ENCODE assay signal across 8 cellular contexts in genomic region chr16:89700100-89700648, GRCh38. TPM values are rescaled to one million over a fixed set of nuclear protein-coding genes. Genes with fewer than 3 reads are reported as not detected.
A peak's percentile ranks its signal among the peaks of the same experiment; 100 is the strongest.
DNase-seq lines count a peak whose midpoint lies in the region; ATAC-seq and TF ChIP-seq lines count a peak whose summit lies in the region.

No MANE protein-coding gene starts in this region.

- H2AFZ ChIP-seq in fibroblast of lung (ENCODE audit: low read length) = no peak overlapping the region

- peak overlapping the region; percentile 67 for H3K27ac Mint-ChIP-seq in activated T-helper 2 cell treated with anti-CD3 and anti-CD28 coated beads, Interferon-gamma antibody, Interleukin-2, Interleukin-4, amounts not matched to agents 10 μg/mL and 5 μg/mL and 100 μg/mL, durations not matched to agents 14 hours and 24 hours and 36 hours
- H3K27ac Mint-ChIP-seq in naive B cell = peak overlapping the region; percentile 90 to 95 (median 94)
- H3K27ac Mint-ChIP-seq in stimulated activated effector memory CD8-positive, alpha-beta T cell treated with anti-CD3 and anti-CD28 coated beads, Interleukin-12 subunit alpha, Interleukin-12 subunit beta, amount 100 ng/mL, for 72 hours = peak overlapping the region; percentile 54

- no peaks in the 10 kb centered on the region for H3K27me3 ChIP-seq in fibroblast of lung (ENCODE audit: control insufficient read depth, insufficient read depth, low read length)

- peaks cover 12% of the 10 kb centered on the region for H3K4me1 Mint-ChIP-seq in activated T-helper 2 cell treated with anti-CD3 and anti-CD28 coated beads, Interferon-gamma antibody, Interleukin-2, Interleukin-4, amounts not matched to agents 10 μg/mL and 5 μg/mL and 100 μg/mL, durations not matched to agents 14 hours and 24 hours and 36 hours (ENCODE audit: low read depth)
- peaks cover 7 to 19% (median 14%) of the 10 kb centered on the region in 3 donors for H3K4me1 Mint-ChIP-seq in naive B cell
- H3K4me1 Mint-ChIP-seq in stimulated activated effector memory CD8-positive, alpha-beta T cell treated with anti-CD3 and anti-CD28 coated beads, Interleukin-12 subunit alpha, Interleukin-12 subunit beta, amount 100 ng/mL, for 72 hours = peaks cover 32% of the 10 kb centered on the region

- no peaks in the 10 kb centered on the region for H3K9me3 ChIP-seq in fibroblast of lung (ENCODE audit: control insufficient read depth, insufficient read depth, low read depth, low read length)

- peak overlapping the region; percentile 75 for H3K27ac ChIP-seq in fibroblast of lung (ENCODE audit: insufficient read depth, low read length)

- H3K9me3 Mint-ChIP-seq in activated T-helper 2 cell treated with anti-CD3 and anti-CD28 coated beads, Interferon-gamma antibody, Interleukin-2, Interleukin-4, amounts not matched to agents 10 μg/mL and 5 μg/mL and 100 μg/mL, durations not matched to agents 14 hours and 24 hours and 36 hours = no peaks in the 10 kb centered on the region
- no peaks in the 10 kb centered on the region for H3K9me3 Mint-ChIP-seq in naive B cell
- H3K9me3 Mint-ChIP-seq in stimulated activated effector memory CD8-positive, alpha-beta T cell treated with anti-CD3 and anti-CD28 coated beads, Interleukin-12 subunit alpha, Interleukin-12 subunit beta, amount 100 ng/mL, for 72 hours = no peaks in the 10 kb centered on the region

- TF ChIP-seq CTCF in LNCaP clone FGC (IDR thresholded peaks at IDR 0.05; ENCODE audit: control insufficient read depth, extremely low read depth, insufficient read depth) (peak; percentile 57), fibroblast of lung (conservative IDR thresholded peaks at IDR 0.05 in 1 of 2, IDR thresholded peaks at IDR 0.05 in 1 of 2; ENCODE audit: low read depth in 1 of 2, low read length in 2 of 2) (peak; percentile 50 to 57)

- peaks cover 12% of the 10 kb centered on the region for H3K4me1 ChIP-seq in fibroblast of lung (ENCODE audit: control insufficient read depth, extremely low read depth, insufficient read depth, low read length)

- H3K9ac ChIP-seq in fibroblast of lung (ENCODE audit: insufficient read depth, low read length) = peak overlapping the region; percentile 85

- peak overlapping the region; percentile 71 for H3K4me3 ChIP-seq in LNCaP clone FGC (ENCODE audit: low read depth, low read length)
- H3K4me3 ChIP-seq in fibroblast of lung (replicated peaks in 1 of 4; ENCODE audit: control extremely low read depth in 1 of 4, insufficient read depth in 1 of 4, low read depth in 3 of 4, low read length in 4 of 4) = peak overlapping the region; percentile 48 to 75 (median 64)

- peak; percentile 97 for DNase-seq in DMS153 treated with DMSO at 0.1 percent for 48 hours (lab: John Stamatoyannopoulos, UW; ENCODE audit: unreplicated experiment)
- DNase-seq in LNCaP clone FGC (ENCODE audit: low read depth) = peak; percentile 99
- peak; percentile 99 for DNase-seq in RPMI8226
- peak; percentile 95 for DNase-seq in activated T-helper 2 cell treated with anti-CD3 and anti-CD28 coated beads, Interferon-gamma antibody, Interleukin-2, Interleukin-4, amounts not matched to agents 10 μg/mL and 5 μg/mL and 100 μg/mL, durations not matched to agents 14 hours and 24 hours and 36 hours (ENCODE audit: low spot score)
- peak; percentile 96 to 98 for DNase-seq in fibroblast of lung (ENCODE audit: low read depth in 2 of 2)
- DNase-seq in naive B cell = peak; percentile 94
- DNase-seq in stimulated activated effector memory CD8-positive, alpha-beta T cell treated with anti-CD3 and anti-CD28 coated beads, Interleukin-12 subunit alpha, Interleukin-12 subunit beta, amount 100 ng/mL, for 72 hours (ENCODE audit: low spot score in 2 of 2) = peak; percentile 97 to 98

- H3K36me3 Mint-ChIP-seq in activated T-helper 2 cell treated with anti-CD3 and anti-CD28 coated beads, Interferon-gamma antibody, Interleukin-2, Interleukin-4, amounts not matched to agents 10 μg/mL and 5 μg/mL and 100 μg/mL, durations not matched to agents 14 hours and 24 hours and 36 hours (ENCODE audit: low read depth) = peaks cover 5% of the 10 kb centered on the region
- no peaks in the 10 kb centered on the region for H3K36me3 Mint-ChIP-seq in naive B cell
- H3K36me3 Mint-ChIP-seq in stimulated activated effector memory CD8-positive, alpha-beta T cell treated with anti-CD3 and anti-CD28 coated beads, Interleukin-12 subunit alpha, Interleukin-12 subunit beta, amount 100 ng/mL, for 72 hours = peaks cover 19% of the 10 kb centered on the region

- intact Hi-C loops in activated T-helper 2 cell treated with anti-CD3 and anti-CD28 coated beads, Interferon-gamma antibody, Interleukin-2, Interleukin-4, amounts not matched to agents 10 μg/mL and 5 μg/mL and 100 μg/mL, durations not matched to agents 14 hours and 24 hours and 36 hours (cut with micrococcal nuclease) = loop anchor here (1.0 to 5.0 kb wide), 4 partner anchors 13 to 272 kb away; partner anchors contain the start of genes CDK10 and FANCA

- H3K27me3 Mint-ChIP-seq in activated T-helper 2 cell treated with anti-CD3 and anti-CD28 coated beads, Interferon-gamma antibody, Interleukin-2, Interleukin-4, amounts not matched to agents 10 μg/mL and 5 μg/mL and 100 μg/mL, durations not matched to agents 14 hours and 24 hours and 36 hours (ENCODE audit: low read depth) = no peaks in the 10 kb centered on the region
- H3K27me3 Mint-ChIP-seq in naive B cell = no peaks in the 10 kb centered on the region

- H3K4me2 ChIP-seq in fibroblast of lung (ENCODE audit: extremely low read depth, insufficient read depth, low read length) = peak overlapping the region; percentile 86

- peak overlapping the region; percentile 83 for H3K4me3 Mint-ChIP-seq in activated T-helper 2 cell treated with anti-CD3 and anti-CD28 coated beads, Interferon-gamma antibody, Interleukin-2, Interleukin-4, amounts not matched to agents 10 μg/mL and 5 μg/mL and 100 μg/mL, durations not matched to agents 14 hours and 24 hours and 36 hours (ENCODE audit: low read depth)
- H3K4me3 Mint-ChIP-seq in naive B cell = peak overlapping the region; percentile 50 to 93 (median 82)
- peak overlapping the region; percentile 64 for H3K4me3 Mint-ChIP-seq in stimulated activated effector memory CD8-positive, alpha-beta T cell treated with anti-CD3 and anti-CD28 coated beads, Interleukin-12 subunit alpha, Interleukin-12 subunit beta, amount 100 ng/mL, for 72 hours

- H3K36me3 ChIP-seq in fibroblast of lung (ENCODE audit: control insufficient read depth, insufficient read depth, low read length) = peaks cover 10% of the 10 kb centered on the region

- no peaks in the 10 kb centered on the region for H4K20me1 ChIP-seq in fibroblast of lung (ENCODE audit: control insufficient read depth, extremely low read depth, insufficient read depth, low read length)

- peak; percentile 44 for ATAC-seq in GM21737 (IDR thresholded peaks at IDR 0.05; ENCODE audit: unreplicated experiment)
- peak; percentile 23 to 24 for ATAC-seq in naive B cell (ENCODE audit: low read depth in 2 of 2)
- peak; percentile 52 for ATAC-seq in stimulated activated effector memory CD8-positive, alpha-beta T cell treated with anti-CD3 and anti-CD28 coated beads, Interleukin-12 subunit alpha, Interleukin-12 subunit beta, amount 100 ng/mL, for 72 hours

- no peaks in the 10 kb centered on the region for H3K79me2 ChIP-seq in fibroblast of lung (ENCODE audit: control insufficient read depth, insufficient read depth, low read length)

RNA-seq across cellular contexts. Expression of gene SPATA2L, which starts 1.3 kb away (rescaled TPM):
- 10.9 and 12.9 TPM in 2 replicates for total RNA-seq in activated T-helper 2 cell treated with anti-CD3 and anti-CD28 coated beads, Interferon-gamma antibody, Interleukin-2, Interleukin-4, amounts not matched to agents 10 μg/mL and 5 μg/mL and 100 μg/mL, durations not matched to agents 14 hours and 24 hours and 36 hours
- total RNA-seq in fibroblast of lung = 7.3 and 10.3 TPM in 2 replicates
- 1.7 and 1.8 TPM in 2 replicates for polyA plus RNA-seq in fibroblast of lung
- polyA plus RNA-seq in fibroblast of lung (2012) = 2.9 and 4.8 TPM in 2 replicates
- polyA minus RNA-seq in fibroblast of lung (ENCODE audit: low replicate concordance) = 3.4 and 6.4 TPM in 2 replicates
- 10 to 100 TPM in 1 of 6 donors, 1 to 10 TPM in 5; 5.9 to 18.8 (median 8.6) TPM for polyA plus RNA-seq in naive B cell (ENCODE audit: low read depth in 6 of 6)

RNA-seq across cellular contexts. Expression of gene CDK10, which starts 13.7 kb away (rescaled TPM):
- 95.5 and 103 TPM in 2 replicates for total RNA-seq in activated T-helper 2 cell treated with anti-CD3 and anti-CD28 coated beads, Interferon-gamma antibody, Interleukin-2, Interleukin-4, amounts not matched to agents 10 μg/mL and 5 μg/mL and 100 μg/mL, durations not matched to agents 14 hours and 24 hours and 36 hours
- total RNA-seq in fibroblast of lung = 37.5 and 41.9 TPM in 2 replicates
- polyA plus RNA-seq in fibroblast of lung = 22.9 and 27.3 TPM in 2 replicates
- 78.2 and 95.2 TPM in 2 replicates for polyA plus RNA-seq in fibroblast of lung (2012)
- polyA minus RNA-seq in fibroblast of lung (ENCODE audit: low replicate concordance) = 22.6 and 25.1 TPM in 2 replicates
- polyA plus RNA-seq in naive B cell (ENCODE audit: low read depth in 6 of 6) = 10 to 100 TPM; 16.7 to 27.7 (median 19.6) TPM

RNA-seq across cellular contexts. Expression of gene VPS9D1, which starts 20.5 kb away (rescaled TPM):
- total RNA-seq in activated T-helper 2 cell treated with anti-CD3 and anti-CD28 coated beads, Interferon-gamma antibody, Interleukin-2, Interleukin-4, amounts not matched to agents 10 μg/mL and 5 μg/mL and 100 μg/mL, durations not matched to agents 14 hours and 24 hours and 36 hours = 4.6 and 4.8 TPM in 2 replicates
- 7.2 and 13.0 TPM in 2 replicates for total RNA-seq in fibroblast of lung
- 6.3 and 6.4 TPM in 2 replicates for polyA plus RNA-seq in fibroblast of lung
- polyA plus RNA-seq in fibroblast of lung (2012) = 13.3 and 14.2 TPM in 2 replicates
- 6.2 and 13.2 TPM in 2 replicates for polyA minus RNA-seq in fibroblast of lung (ENCODE audit: low replicate concordance)
- under 1 TPM in 5 of 6 donors, not detected in 1; 0.14 to 0.88 (median 0.51) TPM for polyA plus RNA-seq in naive B cell (ENCODE audit: low read depth in 6 of 6)

RNA-seq across cellular contexts. Expression of gene ZNF276, which starts 21.2 kb away (rescaled TPM):
- total RNA-seq in activated T-helper 2 cell treated with anti-CD3 and anti-CD28 coated beads, Interferon-gamma antibody, Interleukin-2, Interleukin-4, amounts not matched to agents 10 μg/mL and 5 μg/mL and 100 μg/mL, durations not matched to agents 14 hours and 24 hours and 36 hours = 34.4 and 35.5 TPM in 2 replicates
- total RNA-seq in fibroblast of lung = 12.7 and 12.8 TPM in 2 replicates
- polyA plus RNA-seq in fibroblast of lung = 6.2 and 7.3 TPM in 2 replicates
- polyA plus RNA-seq in fibroblast of lung (2012) = 5.5 and 6.2 TPM in 2 replicates
- 13.8 and 28.0 TPM in 2 replicates for polyA minus RNA-seq in fibroblast of lung (ENCODE audit: low replicate concordance)
- 10 to 100 TPM in 2 of 6 donors, 1 to 10 TPM in 3, under 1 TPM in 1; 0.22 to 32.6 (median 8.3) TPM for polyA plus RNA-seq in naive B cell (ENCODE audit: low read depth in 6 of 6)

RNA-seq across cellular contexts. Expression of gene SPATA33, which starts 42.5 kb away (rescaled TPM):
- total RNA-seq in activated T-helper 2 cell treated with anti-CD3 and anti-CD28 coated beads, Interferon-gamma antibody, Interleukin-2, Interleukin-4, amounts not matched to agents 10 μg/mL and 5 μg/mL and 100 μg/mL, durations not matched to agents 14 hours and 24 hours and 36 hours = 15.5 and 16.6 TPM in 2 replicates
- total RNA-seq in fibroblast of lung = 1.5 and 2.0 TPM in 2 replicates
- polyA plus RNA-seq in fibroblast of lung (2.8 and 5.2 TPM in 2 replicates), naive B cell (ENCODE audit: low read depth in 6 of 6) (1 to 10 TPM in 5 of 6 donors, not detected in 1; 1.5 to 3.2 (median 2.5) TPM)
- 3.3 and 6.9 TPM in 2 replicates for polyA plus RNA-seq in fibroblast of lung (2012)
- polyA minus RNA-seq in fibroblast of lung (ENCODE audit: low replicate concordance) = 1.0 and 4.3 TPM in 2 replicates

Comparison
In these comparisons a context has a peak if more than half of its experiments do, and no peak if none do; other contexts are left out.
1. Peak in every context shown above with its lines: DNase-seq, ATAC-seq, H3K4me3 ChIP-seq and H3K27ac ChIP-seq.